Comparison of ENCODE assay signal across 24 cellular contexts in genomic region chr5:74242516-74242915, GRCh38.
"Had no signal": no experiment of that assay in that cellular context is flagged by ENCODE, and none has a peak within 500 bp of the region (broad histone marks: within the 10 kb centered on the region; RNA-seq: fewer than 3 reads in every experiment).

No MANE protein-coding gene starts in this region.

- H3K36me3 ChIP-seq: cardiac muscle cell, left ventricle myocardium inferior, sigmoid colon, upper lobe of left lung had no signal

- H3K27ac ChIP-seq: cardiac muscle cell, left ventricle myocardium inferior, sigmoid colon, testis, upper lobe of left lung had no signal

- ATAC-seq: activated T-cell treated with anti-CD3 and anti-CD28 coated beads, Interleukin-2, amount 50 U/mL, for 4 hours; natural killer cell; T-helper 17 cell had no signal

- H3K27ac Mint-ChIP-seq: activated naive CD8-positive, alpha-beta T cell treated with anti-CD3 and anti-CD28 coated beads, Interleukin-2, amount 10 ng/mL, durations not matched to agents 7 days and 5 days; activated T-helper 2 cell treated with anti-CD3 and anti-CD28 coated beads, Interferon-gamma antibody, Interleukin-2, Interleukin-4, amounts not matched to agents 10 μg/mL and 5 μg/mL and 100 μg/mL, durations not matched to agents 14 hours and 24 hours and 36 hours; natural killer cell; progenitor cell of endocrine pancreas; T-helper 17 cell had no signal

- H3K27me3 ChIP-seq: cardiac muscle cell, sigmoid colon, testis, upper lobe of left lung had no signal

- H3K4me1 Mint-ChIP-seq: activated naive CD8-positive, alpha-beta T cell treated with anti-CD3 and anti-CD28 coated beads, Interleukin-2, amount 10 ng/mL, durations not matched to agents 7 days and 5 days; natural killer cell; T-helper 17 cell had no signal

- H3K9me3 Mint-ChIP-seq: activated naive CD8-positive, alpha-beta T cell treated with anti-CD3 and anti-CD28 coated beads, Interleukin-2, amount 10 ng/mL, durations not matched to agents 7 days and 5 days; activated T-cell treated with anti-CD3 and anti-CD28 coated beads, Interleukin-2, amount 50 U/mL, for 4 hours; activated T-helper 2 cell treated with anti-CD3 and anti-CD28 coated beads, Interferon-gamma antibody, Interleukin-2, Interleukin-4, amounts not matched to agents 10 μg/mL and 5 μg/mL and 100 μg/mL, durations not matched to agents 14 hours and 24 hours and 36 hours; natural killer cell had no signal

- H3K4me1 ChIP-seq: sigmoid colon had no signal

- H3K4me3 Mint-ChIP-seq: activated naive CD8-positive, alpha-beta T cell treated with anti-CD3 and anti-CD28 coated beads, Interleukin-2, amount 10 ng/mL, durations not matched to agents 7 days and 5 days; activated T-cell treated with anti-CD3 and anti-CD28 coated beads, Interleukin-2, amount 50 U/mL, for 4 hours; natural killer cell; T-helper 17 cell had no signal

- H3K36me3 Mint-ChIP-seq: activated naive CD8-positive, alpha-beta T cell treated with anti-CD3 and anti-CD28 coated beads, Interleukin-2, amount 10 ng/mL, durations not matched to agents 7 days and 5 days; natural killer cell had no signal

- H3K9me3 ChIP-seq: left ventricle myocardium inferior, sigmoid colon, testis, upper lobe of left lung had no signal

- H3K27me3 Mint-ChIP-seq: progenitor cell of endocrine pancreas had no signal

- H3K4me3 ChIP-seq: cardiac muscle cell, left ventricle myocardium inferior, sigmoid colon, testis, upper lobe of left lung had no signal

- DNase-seq: activated CD4-positive, alpha-beta T cell treated with anti-CD3 and anti-CD28 coated beads for 4 hours; activated CD4-positive, alpha-beta T cell treated with anti-CD3 and anti-CD28 coated beads, Interleukin-2, amount 50 U/mL, for 48 hours; activated CD4-positive, CD25-positive, alpha-beta regulatory T cell; activated CD8-positive, alpha-beta memory T cell treated with anti-CD3 and anti-CD28 coated beads, Interleukin-2, amount 50 U/mL, for 48 hours; activated naive CD4-positive, alpha-beta T cell; activated naive CD8-positive, alpha-beta T cell treated with anti-CD3 and anti-CD28 coated beads, Interleukin-2, amount 10 ng/mL, durations not matched to agents 7 days and 5 days; activated T-cell treated with anti-CD3 and anti-CD28 coated beads, Interleukin-2, amount 50 U/mL, for 4 hours; amniotic stem cell; erythroblast; glutamatergic neuron; hippocampal formation; left ventricle myocardium inferior; midbrain; natural killer cell; retina; sigmoid colon; stimulated activated CD4-positive, alpha-beta T cell treated with anti-CD3 and anti-CD28 coated beads, Interleukin-2, amount 100 ng/mL, for 48 hours; stimulated activated naive CD4-positive, alpha-beta T cell; T-helper 17 cell; testis; upper lobe of left lung had no signal
